Comparison of ENCODE assay signal across 14 cellular contexts in genomic region chr11:32430586-32431357, GRCh38. TPM values are rescaled to one million over a fixed set of nuclear protein-coding genes. Genes with fewer than 3 reads are reported as not detected.
DNase-seq lines count a peak whose midpoint lies in the region; ATAC-seq and TF ChIP-seq lines count a peak whose summit lies in the region.
"Had no signal": no experiment of that assay in that cellular context is flagged by ENCODE, and none has a peak within 500 bp of the region (broad histone marks: within the 10 kb centered on the region; RNA-seq: fewer than 3 reads in every experiment).

No MANE protein-coding gene starts in this region.

- ATAC-seq in HG03565 (IDR thresholded peaks at IDR 0.05; ENCODE audit: unreplicated experiment), result no peak
- ATAC-seq: CD8-positive, alpha-beta T cell had no signal

- H3K4me2 ChIP-seq in neural cell (ENCODE audit: low read length), result no peak overlapping the region

- no peaks in the 10 kb centered on the region for H3K79me2 ChIP-seq in neural cell (replicated peaks; ENCODE audit: insufficient read depth, low read length)

- no peak overlapping the region for H3K27ac ChIP-seq in neural cell (ENCODE audit: low read length)
- H3K27ac ChIP-seq: upper lobe of left lung had no signal

- peak; percentile 29 for TF ChIP-seq CTCF in fibroblast of pulmonary artery (IDR thresholded peaks at IDR 0.05; ENCODE audit: low read length, missing control alignments)
- TF ChIP-seq CTCF in neural cell (IDR thresholded peaks at IDR 0.05; ENCODE audit: poor library complexity, severe bottlenecking), result no peak
- TF ChIP-seq CTCF in BE2C (IDR thresholded peaks at IDR 0.05; ENCODE audit: low read depth, low read length), result no peak

- H3K9me2 ChIP-seq in neural cell (ENCODE audit: insufficient read depth, low read length), result no peaks in the 10 kb centered on the region

- H2AFZ ChIP-seq in neural cell (ENCODE audit: low read depth, low read length), result no peak overlapping the region

- H3K36me3 ChIP-seq in ES-I3 (ENCODE audit: insufficient read depth, low read length) (no peaks in the 10 kb centered on the region), NT2/D1 (ENCODE audit: insufficient read depth, insufficient read length, low read length) (no peaks in the 10 kb centered on the region), neural cell (ENCODE audit: insufficient read depth, low read length) (no peaks in the 10 kb centered on the region), BE2C (no peaks in the 10 kb centered on the region)
- H3K36me3 ChIP-seq: MG63, upper lobe of left lung had no signal

- TF ChIP-seq RAD21 in neural cell (conservative IDR thresholded peaks at IDR 0.05), result no peak

- H3K27me3 ChIP-seq in NT2/D1 (ENCODE audit: insufficient read depth, insufficient read length), result peaks cover 98% of the 10 kb centered on the region
- H3K27me3 ChIP-seq in neural cell (ENCODE audit: insufficient read depth, low read depth, low read length), result peaks cover 99% of the 10 kb centered on the region
- H3K27me3 ChIP-seq in BE2C, result no peaks in the 10 kb centered on the region

- no peaks in the 10 kb centered on the region for H4K20me1 ChIP-seq in neural cell (ENCODE audit: insufficient read depth)

- H3K9ac ChIP-seq in ES-I3 (ENCODE audit: low read depth, low read length) (peak overlapping the region; percentile 39; the same call in 1 of the 2 replicates), NT2/D1 (ENCODE audit: insufficient read length, low read depth) (peak overlapping the region; percentile 64), neural cell (ENCODE audit: low read length) (no peak overlapping the region)

- no peak for TF ChIP-seq EP300 in neural cell (conservative IDR thresholded peaks at IDR 0.05; ENCODE audit: poor library complexity, severe bottlenecking)

- no peak for DNase-seq in NT2/D1 (ENCODE audit: low read depth, low spot score)
- DNase-seq in fibroblast of pulmonary artery (ENCODE audit: low read depth), result peak; percentile 66
- no peak for DNase-seq in NK-92 (lab: John Stamatoyannopoulos, UW; ENCODE audit: unreplicated experiment)
- DNase-seq in BE2C, result no peak
- DNase-seq in germinal center (ENCODE audit: low spot score), result no peak
- DNase-seq: activated B cell treated with CpG ODN at 0.5 μM for 24 hours; CD8-positive, alpha-beta T cell; MG63; NCI-H2227 treated with DMSO at 0.1 percent for 48 hours; SIG-M5 had no signal

- H3K4me1 ChIP-seq in ES-I3 (ENCODE audit: insufficient read depth, low read length) (no peaks in the 10 kb centered on the region; the same call in none of the 2 replicates), NT2/D1 (ENCODE audit: insufficient read depth, insufficient read length) (peaks cover 6% of the 10 kb centered on the region), BE2C (no peaks in the 10 kb centered on the region)

- peak overlapping the region; percentile 36 for H3K4me3 ChIP-seq in NT2/D1 (ENCODE audit: insufficient read length, low read depth)
- H3K4me3 ChIP-seq in fibroblast of pulmonary artery (replicated peaks; ENCODE audit: low read depth, low read length), result peak overlapping the region; percentile 72
- H3K4me3 ChIP-seq in neural cell (ENCODE audit: low read length), result peak overlapping the region; percentile 21
- no peak overlapping the region for H3K4me3 ChIP-seq in BE2C (ENCODE audit: low read depth, low read length)
- H3K4me3 ChIP-seq: MG63, upper lobe of left lung had no signal

- H3K9me3 ChIP-seq in ES-I3 (ENCODE audit: control insufficient read depth, insufficient read depth, low read length), result no peaks in the 10 kb centered on the region
- no peaks in the 10 kb centered on the region for H3K9me3 ChIP-seq in NT2/D1 (ENCODE audit: insufficient read depth, low read length)
- peaks cover 15% of the 10 kb centered on the region for H3K9me3 ChIP-seq in neural cell (ENCODE audit: low read length)
- H3K9me3 ChIP-seq in BE2C, result no peaks in the 10 kb centered on the region
- H3K9me3 ChIP-seq: MG63, upper lobe of left lung had no signal

- no peaks in the 10 kb centered on the region for H3F3A ChIP-seq in neural cell (ENCODE audit: insufficient read depth, low read length, poor library complexity, severe bottlenecking)

TF ChIP-seq in neural cell, 6 proteins besides CTCF, POLR2A, EP300 and RAD21:
- peak; percentile 79 for TF ChIP-seq EZH2 (IDR thresholded peaks at IDR 0.05; ENCODE audit: borderline replicate concordance, insufficient read depth, low read length, poor library complexity, severe bottlenecking)
- no peak for TF ChIP-seq SMC3 (conservative IDR thresholded peaks at IDR 0.05; ENCODE audit: poor library complexity)

RNA-seq across cellular contexts. Expression of gene WT1, which starts 4.6 kb away (rescaled TPM):
- not detected in 2 replicates for polyA plus RNA-seq in neural cell
- polyA minus RNA-seq in neural cell, result not detected in 2 replicates
- 6.7 TPM for polyA plus RNA-seq in BE2C (2012; ENCODE audit: insufficient read depth, insufficient read length, low read depth)
